In genomic region chr6:105759946-105760345, GRCh38 we compare ENCODE assay signal across 13 cellular contexts.
DNase-seq lines count a peak whose midpoint lies in the region; ATAC-seq and TF ChIP-seq lines count a peak whose summit lies in the region.
"Had no signal": no experiment of that assay in that cellular context is flagged by ENCODE, and none has a peak within 500 bp of the region (broad histone marks: within the 10 kb centered on the region; RNA-seq: fewer than 3 reads in every experiment).

No MANE protein-coding gene starts in this region.

- BruUV-seq in OCI-LY7 (replicated peaks; lab: Mats Ljungman, UMichigan) = no TSS peak

- TF ChIP-seq CTCF in OCI-LY7 (conservative IDR thresholded peaks at IDR 0.05; ENCODE audit: low read length) = no peak
- TF ChIP-seq CTCF in epithelial cell of esophagus (IDR thresholded peaks at IDR 0.05; ENCODE audit: insufficient read depth, low read depth, low read length, missing control alignments) = no peak

- CTCF ChIA-PET in OCI-LY7 (lab: Charles Lee; ENCODE audit: unreplicated experiment) = interaction anchor here (0.6 kb wide), 1 partner anchor 118 kb away, joined by 3 read pairs; no protein-coding TSS in a partner anchor

- H3K9me3 ChIP-seq in OCI-LY7 (ENCODE audit: low read length) = no peaks in the 10 kb centered on the region
- H3K9me3 ChIP-seq: ascending aorta had no signal

- H3K79me2 ChIP-seq in OCI-LY7 (ENCODE audit: insufficient read depth, low read depth, low read length) = no peaks in the 10 kb centered on the region

- H4K20me1 ChIP-seq in OCI-LY7 (ENCODE audit: insufficient read depth, low read length) = no peaks in the 10 kb centered on the region

- H3K9me2 ChIP-seq in OCI-LY7 (ENCODE audit: insufficient read depth, low read length) = no peaks in the 10 kb centered on the region

- no peak overlapping the region for H3K27ac ChIP-seq in OCI-LY7 (ENCODE audit: low read depth, low read length, poor library complexity, severe bottlenecking)
- H3K27ac ChIP-seq: ascending aorta had no signal

- POLR2A ChIA-PET in OCI-LY7 (lab: Charles Lee) = interaction anchor here (0.7 to 1.5 kb wide), 8 partner anchors 12 to 182 kb away, joined by 3 to 5 read pairs (median 3); no protein-coding TSS in a partner anchor

- peak overlapping the region; percentile 8; the same call in 1 of the 2 replicates for H2AFZ ChIP-seq in OCI-LY7 (ENCODE audit: low read length)

- intact Hi-C loops in OCI-LY7 (cut with micrococcal nuclease; ENCODE audit: unreplicated experiment) = loop anchor here (5.0 kb wide), 1 partner anchor 117 kb away; no protein-coding TSS in a partner anchor

- H3K4me3 ChIP-seq in OCI-LY7 (ENCODE audit: low read depth, low read length, poor library complexity, severe bottlenecking) (no peak overlapping the region), epithelial cell of esophagus (ENCODE audit: low read length) (no peak overlapping the region)
- H3K4me3 ChIP-seq: ascending aorta had no signal

- no peak overlapping the region for H3K4me2 ChIP-seq in OCI-LY7 (ENCODE audit: low read length)

- DNase-seq in COLO829 (ENCODE audit: low spot score) (peak; percentile 16), OCI-LY7 (ENCODE audit: low spot score) (no peak), epithelial cell of esophagus (ENCODE audit: low read depth) (peak; percentile 71), non-pigmented ciliary epithelial cell (ENCODE audit: low read depth) (peak; percentile 89), NCI-H345 (lab: John Stamatoyannopoulos, UW) (no peak), kidney glomerular epithelial cell (lab: John Stamatoyannopoulos, UW) (no peak), HPDE6-E6E7 (ENCODE audit: extremely low spot score) (no peak)
- DNase-seq: activated T-cell treated with anti-CD3 and anti-CD28 coated beads, Interleukin-2, amount 50 U/mL, for 24 hours; CD4-positive, alpha-beta memory T cell; stimulated activated naive CD8-positive, alpha-beta T cell treated with anti-CD3 and anti-CD28 coated beads, Interleukin-15, Interleukin-2, amounts not matched to agents 100 U/mL and 50 U/mL, for 24 hours; T-cell had no signal

- ATAC-seq in HG02798 (IDR thresholded peaks at IDR 0.05; ENCODE audit: poor library complexity, unreplicated experiment) = no peak
- ATAC-seq: stimulated activated naive CD8-positive, alpha-beta T cell treated with anti-CD3 and anti-CD28 coated beads, Interleukin-15, Interleukin-2, amounts not matched to agents 100 U/mL and 50 U/mL, for 24 hours; T-cell had no signal

- no peaks in the 10 kb centered on the region for H3K36me3 ChIP-seq in OCI-LY7 (ENCODE audit: insufficient read depth, low read length)
- H3K36me3 ChIP-seq: ascending aorta had no signal

- H3K4me1 ChIP-seq in OCI-LY7 (ENCODE audit: insufficient read depth, low read length, poor library complexity, severe bottlenecking) = peaks cover 50% of the 10 kb centered on the region
- H3K4me1 ChIP-seq: ascending aorta had no signal

Comparison
In these comparisons a context has a peak if more than half of its experiments do, and no peak if none do; other contexts are left out.
1. DNase-seq: peak in COLO829 (single experiment), epithelial cell of esophagus (single experiment) and non-pigmented ciliary epithelial cell (single experiment); none in OCI-LY7 (single experiment), NCI-H345 (single experiment), kidney glomerular epithelial cell (single experiment) and HPDE6-E6E7 (single experiment).